8 cellular contexts compared by ENCODE assay signal in genomic region chr2:175167792-175168563, GRCh38. TPM values are rescaled to one million over a fixed set of nuclear protein-coding genes. Genes with fewer than 3 reads are reported as not detected.
DNase-seq lines count a peak whose midpoint lies in the region; ATAC-seq and TF ChIP-seq lines count a peak whose summit lies in the region.

Gene ATF2, minus strand, starts transcription at chr2:175168203. Its CDS starts 31,760 bp downstream, at chr2:175136443.

- ATAC-seq in GM21576 (IDR thresholded peaks at IDR 0.05; ENCODE audit: unreplicated experiment) (peak; percentile 94), PC-3 (peak; percentile 91)

- TSS peak; percentile 78 for BruUV-seq in PC-3 (replicated peaks; lab: Mats Ljungman, UMichigan)

- TF ChIP-seq EP300 in Ishikawa (IDR thresholded peaks at IDR 0.05; ENCODE audit: borderline replicate concordance): peak; percentile 40; the same call in 1 of the 2 replicates

- H3K4me1 ChIP-seq in PC-3 (ENCODE audit: insufficient read depth, low read length): peaks cover 14% of the 10 kb centered on the region
- H3K4me1 ChIP-seq in mononuclear cell (ENCODE audit: insufficient read depth, low read length): peaks cover 19% of the 10 kb centered on the region

- TF ChIP-seq CTCF in PC-3 (conservative IDR thresholded peaks at IDR 0.05; ENCODE audit: low read depth, low read length) (no peak), epithelial cell of esophagus (IDR thresholded peaks at IDR 0.05; ENCODE audit: insufficient read depth, low read depth, low read length, missing control alignments) (no peak)

- peak within 1 kb of the TSS; percentile 91 for H3K9ac ChIP-seq in PC-3 (ENCODE audit: low read length)

- no peaks in the 10 kb centered on the region for H3K9me2 ChIP-seq in PC-3 (replicated peaks; ENCODE audit: low read length)

- H3K27ac ChIP-seq in PC-3 (ENCODE audit: low read length): peak within 1 kb of the TSS; percentile 58

- H3F3A ChIP-seq in PC-3 (ENCODE audit: low read length, unreplicated experiment): no peaks in the 10 kb centered on the region

- H3K79me2 ChIP-seq in PC-3 (ENCODE audit: low read length): peaks cover 45% of the 10 kb centered on the region

- H3K9me3 ChIP-seq in PC-3 (ENCODE audit: low read length): no peaks in the 10 kb centered on the region
- no peaks in the 10 kb centered on the region for H3K9me3 ChIP-seq in mononuclear cell (ENCODE audit: low read depth, low read length)

- no peaks in the 10 kb centered on the region for H3K27me3 ChIP-seq in PC-3 (ENCODE audit: low read length)
- no peaks in the 10 kb centered on the region for H3K27me3 ChIP-seq in mononuclear cell (ENCODE audit: insufficient read depth, low read length)

- H3K36me3 ChIP-seq in PC-3 (ENCODE audit: low read depth, low read length): no peaks in the 10 kb centered on the region

- H3K4me2 ChIP-seq in PC-3 (ENCODE audit: low read length): peak within 1 kb of the TSS; percentile 89

- H3K4me3 ChIP-seq in PC-3 (ENCODE audit: low read length): peak within 1 kb of the TSS; percentile 81
- peak within 1 kb of the TSS; percentile 95 for H3K4me3 ChIP-seq in epithelial cell of esophagus (ENCODE audit: low read length)
- H3K4me3 ChIP-seq in mononuclear cell (ENCODE audit: low read length): peak within 1 kb of the TSS; percentile 99

- no peak for TF ChIP-seq RAD21 in Ishikawa (IDR thresholded peaks at IDR 0.05; ENCODE audit: low read depth)

- H4K20me1 ChIP-seq in PC-3 (ENCODE audit: low read length): no peaks in the 10 kb centered on the region; the same call in 1 of the 2 replicates

- peak within 1 kb of the TSS; percentile 91 for H2AFZ ChIP-seq in PC-3 (ENCODE audit: low read length)

- POLR2A ChIA-PET in PC-3 (lab: Charles Lee; ENCODE audit: unreplicated experiment): interaction anchor here (0.5 to 1.0 kb wide), 5 partner anchors 12 to 64 kb away, joined by 3 to 19 read pairs (median 4); no protein-coding TSS in a partner anchor

- DNase-seq in DMS114 treated with DMSO at 0.1 percent for 48 hours (lab: John Stamatoyannopoulos, UW; ENCODE audit: unreplicated experiment) (peak; percentile 92), PC-3 (peak; percentile 99), activated T-cell treated with anti-CD3 and anti-CD28 coated beads for 48 hours (ENCODE audit: low read depth) (peak; percentile 93), epithelial cell of esophagus (ENCODE audit: low read depth) (peak; percentile 100)
- peak; percentile 88 to 95 for DNase-seq in stimulated activated CD8-positive, alpha-beta memory T cell treated with anti-CD3 and anti-CD28 coated beads, Interleukin-4, amount 100 ng/mL, for 1 hour (ENCODE audit: low read depth in 2 of 2, low spot score in 1 of 2)

- CTCF ChIA-PET in PC-3 (lab: Charles Lee): no interaction called here

- intact Hi-C loops in PC-3 (cut with micrococcal nuclease): loop anchor here (1.0 to 10.0 kb wide), 2 partner anchors 8 to 1203 kb away; partner anchors contain the start of gene SP3

TF ChIP-seq in Ishikawa, 13 proteins besides CTCF, POLR2A, EP300 and RAD21:
- TF ChIP-seq EGR1 (IDR thresholded peaks at IDR 0.05): 0 out of 2 replicates have a peak, but pooled peaks have one; percentile 24
- TF ChIP-seq CREB1 (IDR thresholded peaks at IDR 0.05; ENCODE audit: low read depth): no peak
- no peak for TF ChIP-seq NFIC (IDR thresholded peaks at IDR 0.05)
- TF ChIP-seq MAX (IDR thresholded peaks at IDR 0.05): peak; percentile 59; the same call in 1 of the 2 replicates
- 0 out of 2 replicates have a peak, but pooled peaks have one; percentile 3 for TF ChIP-seq ZBTB7A (IDR thresholded peaks at IDR 0.05; ENCODE audit: low read depth)
- peak; percentile 84 for TF ChIP-seq USF1 (IDR thresholded peaks at IDR 0.05)
- TF ChIP-seq CEBPB (IDR thresholded peaks at IDR 0.05): no peak
- peak; percentile 19; the same call in 1 of the 2 replicates for TF ChIP-seq TCF12 (IDR thresholded peaks at IDR 0.05; ENCODE audit: low read depth)
- no peak for TF ChIP-seq FOXM1 (IDR thresholded peaks at IDR 0.05; ENCODE audit: borderline replicate concordance, low read depth)
- peak; percentile 65; the same call in 1 of the 2 replicates for TF ChIP-seq TAF1 (IDR thresholded peaks at IDR 0.05; ENCODE audit: low read depth)
- peak; percentile 84 for TF ChIP-seq YY1 (IDR thresholded peaks at IDR 0.05; ENCODE audit: low read depth)
- TF ChIP-seq TEAD4 (IDR thresholded peaks at IDR 0.05): no peak

RNA-seq across cellular contexts. Expression of gene ATF2, which starts in this region (rescaled TPM):
- total RNA-seq in PC-3 (2014; rRNA removed) (12.6 and 15.0 TPM in 2 replicates), mononuclear cell (96.2 TPM)

Comparison
In these comparisons a context has a peak if more than half of its experiments do, and no peak if none do; other contexts are left out.
1. Peak in every context shown above with its lines: DNase-seq, ATAC-seq, H3K4me3 ChIP-seq and H3K27ac ChIP-seq.